ENCODE assay signal across 8 cellular contexts in genomic region chr1:228837817-228838716, GRCh38.
DNase-seq lines count a peak whose midpoint lies in the region; ATAC-seq and TF ChIP-seq lines count a peak whose summit lies in the region.

No MANE protein-coding gene starts in this region.

- TF ChIP-seq CTCF in choroid plexus epithelial cell (conservative IDR thresholded peaks at IDR 0.05; ENCODE audit: low read depth, low read length) (no peak), mucosa of descending colon (IDR thresholded peaks at IDR 0.05) (no peak)

- H3K4me1 ChIP-seq in mucosa of descending colon (ENCODE audit: low read depth) = peaks cover 28% of the 10 kb centered on the region

- peak; percentile 97 for DNase-seq in choroid plexus epithelial cell (ENCODE audit: low read depth)
- DNase-seq in mucosa of descending colon = peak; percentile 61 to 81 (median 62)
- no peak for DNase-seq in GM19240 (ENCODE audit: insufficient read length, low spot score)
- DNase-seq in Kasumi-1 (lab: John Stamatoyannopoulos, UW) = no peak
- DNase-seq in activated CD4-positive, alpha-beta T cell treated with anti-CD3 and anti-CD28 coated beads, Interleukin-2, amount 50 U/mL, for 1 hour = no peak
- no peak for DNase-seq in NCI-H510A (lab: John Stamatoyannopoulos, UW)

- H3K4me3 ChIP-seq in choroid plexus epithelial cell (ENCODE audit: low read depth, low read length) (no peak overlapping the region), mucosa of descending colon (no peak overlapping the region)

- ATAC-seq in GM19372 (IDR thresholded peaks at IDR 0.05; ENCODE audit: low read depth, unreplicated experiment) (peak; percentile 77), mucosa of descending colon (peak; percentile 83)

- no peak for TF ChIP-seq EP300 in Ishikawa (IDR thresholded peaks at IDR 0.05; ENCODE audit: borderline replicate concordance)

- H3K36me3 ChIP-seq in mucosa of descending colon (ENCODE audit: low read depth) = no peaks in the 10 kb centered on the region

- H3K9me3 ChIP-seq in mucosa of descending colon = peaks cover 3% of the 10 kb centered on the region

- TF ChIP-seq RAD21 in Ishikawa (IDR thresholded peaks at IDR 0.05; ENCODE audit: low read depth) = no peak

- intact Hi-C loops in mucosa of descending colon (cut with DNase I, micrococcal nuclease) = no loop called here

TF ChIP-seq in Ishikawa, 13 proteins besides CTCF, POLR2A, EP300 and RAD21:
- TF ChIP-seq EGR1 (IDR thresholded peaks at IDR 0.05) (no peak), CEBPB (IDR thresholded peaks at IDR 0.05) (peak; percentile 56), YY1 (IDR thresholded peaks at IDR 0.05; ENCODE audit: low read depth) (no peak), CREB1 (IDR thresholded peaks at IDR 0.05; ENCODE audit: low read depth) (0 out of 2 replicates have a peak, but pooled peaks have one; percentile 25), NFIC (IDR thresholded peaks at IDR 0.05) (0 out of 2 replicates have a peak, but pooled peaks have one; percentile 26), TCF12 (IDR thresholded peaks at IDR 0.05; ENCODE audit: low read depth) (no peak)

Comparison
In these comparisons a context has a peak if more than half of its experiments do, and no peak if none do; other contexts are left out.
1. DNase-seq: peak in choroid plexus epithelial cell (single experiment) and mucosa of descending colon (3 of 3); none in GM19240 (single experiment), Kasumi-1 (0 of 2), activated CD4-positive, alpha-beta T cell treated with anti-CD3 and anti-CD28 coated beads, Interleukin-2, amount 50 U/mL, for 1 hour (single experiment) and NCI-H510A (single experiment).